Comparison of ENCODE assay signal across 19 cellular contexts in the genomic region with DNA sequence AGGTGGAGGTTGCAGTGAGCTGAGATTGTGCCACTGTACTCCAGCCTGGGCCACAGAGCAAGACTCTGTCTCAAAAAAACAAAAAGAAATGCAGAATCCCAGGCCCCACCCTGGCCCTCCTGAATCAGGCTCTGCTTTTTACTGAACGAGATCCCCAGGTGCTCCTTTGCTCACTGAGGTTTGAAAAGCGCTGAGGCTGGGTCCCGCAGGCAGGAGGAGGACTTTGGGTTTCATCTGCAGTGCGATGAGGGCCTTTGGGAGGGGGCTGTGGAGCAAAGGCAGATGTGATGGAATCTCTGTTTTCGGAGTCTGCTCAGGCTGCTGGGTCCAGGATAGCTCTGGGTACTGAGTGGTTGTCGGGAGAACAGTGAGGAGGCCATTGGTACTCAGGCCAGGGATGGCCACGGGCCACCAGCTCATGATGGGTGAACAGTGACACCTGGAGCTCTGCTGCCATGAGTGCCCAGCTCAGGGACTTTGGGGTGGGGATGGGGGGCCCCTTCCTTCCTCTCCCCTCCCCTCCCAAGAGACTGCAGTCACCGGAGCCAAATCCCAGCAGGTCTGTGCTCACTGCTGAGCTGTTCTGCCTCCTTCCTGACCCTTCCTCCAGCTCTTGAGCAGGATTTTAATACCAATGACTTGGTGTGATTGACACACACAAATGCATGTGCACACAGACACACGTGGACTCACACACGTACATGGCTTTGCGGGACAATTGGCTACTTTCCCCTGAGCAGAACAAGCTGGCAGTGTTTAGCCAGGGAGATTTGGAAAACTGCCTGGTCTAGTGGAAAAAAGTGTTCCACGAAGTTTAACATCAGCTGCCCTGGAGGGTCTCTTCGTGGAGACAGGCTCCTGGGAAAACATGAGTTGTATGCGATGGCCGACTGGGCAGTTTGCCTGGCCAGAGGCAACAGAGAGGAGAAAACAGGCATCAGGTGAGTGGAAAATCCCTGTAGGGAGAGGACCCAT. TPM values are rescaled to one million over a fixed set of nuclear protein-coding genes. Genes with fewer than 3 reads are reported as not detected.
DNase-seq lines count a peak whose midpoint lies in the region; ATAC-seq and TF ChIP-seq lines count a peak whose summit lies in the region.
"Had no signal": no experiment of that assay in that cellular context is flagged by ENCODE, and none has a peak within 500 bp of the region (broad histone marks: within the 10 kb centered on the region; RNA-seq: fewer than 3 reads in every experiment).

No MANE protein-coding gene starts in this region.

- ATAC-seq in aorta (ENCODE audit: low FRiP score) (no peak), GM21576 (IDR thresholded peaks at IDR 0.05; ENCODE audit: unreplicated experiment) (no peak)
- ATAC-seq: stimulated activated effector memory CD8-positive, alpha-beta T cell treated with anti-CD3 and anti-CD28 coated beads, Interleukin-12 subunit alpha, Interleukin-12 subunit beta, amount 100 ng/mL, for 72 hours had no signal

- intact Hi-C loops in breast epithelium (cut with DNase I; ENCODE audit: low total_unique reads) (no loop called here), MCF 10A (cut with micrococcal nuclease) (no loop called here), aorta (cut with DNase I) (loop anchor here in 1 of 2 donors (1.0 to 5.0 kb wide), 2 partner anchors 305 to 344 kb away; no protein-coding TSS in a partner anchor)

- H3K4me2 ChIP-seq in Karpas-422 (ENCODE audit: low read depth, low read length, poor library complexity, severe bottlenecking): no peak overlapping the region

- H3K9me3 ChIP-seq in breast epithelium (no peaks in the 10 kb centered on the region), aorta (ENCODE audit: control insufficient read depth, low read length) (no peaks in the 10 kb centered on the region), Karpas-422 (ENCODE audit: low read length) (no peaks in the 10 kb centered on the region)

- H3K36me3 ChIP-seq in breast epithelium (no peaks in the 10 kb centered on the region), aorta (ENCODE audit: control insufficient read depth in 1 of 2, insufficient read depth in 2 of 2, low read length in 1 of 2) (no peaks in the 10 kb centered on the region), Karpas-422 (ENCODE audit: insufficient read depth, low read length) (no peaks in the 10 kb centered on the region)

- no TSS peak for BruUV-seq in MCF 10A (replicated peaks; lab: Mats Ljungman, UMichigan)

- DNase-seq in breast epithelium (ENCODE audit: low spot score in 2 of 2): peak; percentile 52 to 65
- DNase-seq in MCF 10A (ENCODE audit: unreplicated experiment): no peak
- DNase-seq in fibroblast of villous mesenchyme (ENCODE audit: low read depth): peak; percentile 8
- DNase-seq in progenitor cell of endocrine pancreas (ENCODE audit: low spot score, unreplicated experiment): no peak
- DNase-seq in aorta: peak; percentile 63 to 72
- DNase-seq in Karpas-422: no peak
- DNase-seq in NK-92 treated with Interleukin-12 subunit alpha and Interleukin-12 subunit beta, amount 100 ng/mL, for 24 hours (lab: John Stamatoyannopoulos, UW): no peak
- DNase-seq: activated CD4-positive, alpha-beta T cell treated with anti-CD3 and anti-CD28 coated beads for 4 hours; activated T-cell treated with anti-CD3 and anti-CD28 coated beads, Interleukin-2, amount 50 U/mL, for 24 hours; effector CD4-positive, alpha-beta T cell; NCI-H1105 treated with DMSO at 0.1 percent for 48 hours; NCI-H446 treated with DMSO at 0.1 percent for 48 hours; retina; stimulated activated CD4-positive, alpha-beta T cell treated with anti-CD3 and anti-CD28 coated beads, Interleukin-4, amount 100 ng/mL, for 4 hours had no signal

- H3K27ac Mint-ChIP-seq in MCF 10A (ENCODE audit: low read depth, unreplicated experiment) (no peak overlapping the region), progenitor cell of endocrine pancreas (peak overlapping the region; percentile 38)

- no peaks in the 10 kb centered on the region for H3K9me2 ChIP-seq in Karpas-422 (replicated peaks; ENCODE audit: insufficient read depth, low read length)

- H3K27ac ChIP-seq in breast epithelium: peak overlapping the region; percentile 77 to 97
- peak overlapping the region; percentile 48 to 84 for H3K27ac ChIP-seq in aorta (ENCODE audit: low read depth in 1 of 2, low read length in 2 of 2)
- H3K27ac ChIP-seq in Karpas-422 (ENCODE audit: low read length): no peak overlapping the region

- H3K79me2 ChIP-seq in Karpas-422 (ENCODE audit: low read length): no peaks in the 10 kb centered on the region

- H3K36me3 Mint-ChIP-seq in MCF 10A (ENCODE audit: insufficient read depth, unreplicated experiment): peaks cover 7% of the 10 kb centered on the region
- H3K36me3 Mint-ChIP-seq in progenitor cell of endocrine pancreas (ENCODE audit: insufficient read depth): no peaks in the 10 kb centered on the region

- 38 to 40% methylated on average over 14 to 15 of the region's 15 CpGs for whole genome bisulfite sequencing in aorta, 2 donors

- TF ChIP-seq CTCF in breast epithelium (IDR thresholded peaks at IDR 0.05): no peak
- TF ChIP-seq CTCF in MCF 10A (IDR thresholded peaks at IDR 0.05; ENCODE audit: unreplicated experiment): no peak
- TF ChIP-seq CTCF in fibroblast of villous mesenchyme (IDR thresholded peaks at IDR 0.05; ENCODE audit: insufficient read depth, low read depth, low read length): no peak
- no peak for TF ChIP-seq CTCF in progenitor cell of endocrine pancreas (IDR thresholded peaks at IDR 0.05; ENCODE audit: unreplicated experiment)

- no peaks in the 10 kb centered on the region for H3K9me3 Mint-ChIP-seq in MCF 10A (ENCODE audit: unreplicated experiment)
- H3K9me3 Mint-ChIP-seq in progenitor cell of endocrine pancreas (ENCODE audit: low read depth): no peaks in the 10 kb centered on the region
- H3K9me3 Mint-ChIP-seq: activated T-cell treated with anti-CD3 and anti-CD28 coated beads, Interleukin-2, amount 50 U/mL, for 24 hours; stimulated activated effector memory CD8-positive, alpha-beta T cell treated with anti-CD3 and anti-CD28 coated beads, Interleukin-12 subunit alpha, Interleukin-12 subunit beta, amount 100 ng/mL, for 72 hours had no signal

- no peak overlapping the region for H2AFZ ChIP-seq in Karpas-422 (ENCODE audit: low read length)

- H3K4me1 ChIP-seq in breast epithelium (peaks cover 17 to 24% of the 10 kb centered on the region in 2 donors), aorta (ENCODE audit: control insufficient read depth in 1 of 2, insufficient read depth in 2 of 2, low read length in 2 of 2) (no peaks in the 10 kb centered on the region), Karpas-422 (ENCODE audit: low read length) (peaks cover 26% of the 10 kb centered on the region)

- POLR2A ChIA-PET in MCF 10A (lab: Yijun Ruan, JAX): no interaction called here

- H3K4me3 Mint-ChIP-seq in MCF 10A (ENCODE audit: unreplicated experiment) (no peak overlapping the region), progenitor cell of endocrine pancreas (ENCODE audit: low read depth) (no peak overlapping the region)

- H3K4me3 ChIP-seq in breast epithelium (no peak overlapping the region), fibroblast of villous mesenchyme (ENCODE audit: low read depth, low read length) (no peak overlapping the region), aorta (ENCODE audit: low read length in 2 of 2) (no peak overlapping the region), Karpas-422 (ENCODE audit: low read length) (no peak overlapping the region)

- H3K27me3 ChIP-seq in breast epithelium (no peaks in the 10 kb centered on the region), aorta (ENCODE audit: control insufficient read depth in 1 of 2, insufficient read depth in 2 of 2, low read length in 1 of 2) (no peaks in the 10 kb centered on the region), Karpas-422 (ENCODE audit: low read length) (0 out of 2 replicates have a peak, but pooled peaks cover 3% of the 10 kb centered on the region)

- CTCF ChIA-PET in MCF 10A (lab: Yijun Ruan, JAX): interaction anchor here (0.6 to 1.9 kb wide), 10 partner anchors 8 to 497 kb away, joined by 3 to 6 read pairs (median 3); no protein-coding TSS in a partner anchor

- H3K4me1 Mint-ChIP-seq in MCF 10A (ENCODE audit: insufficient read depth, unreplicated experiment) (peaks cover 17% of the 10 kb centered on the region), progenitor cell of endocrine pancreas (ENCODE audit: low read depth) (peaks cover 30% of the 10 kb centered on the region)

- H3K27me3 Mint-ChIP-seq in MCF 10A (ENCODE audit: insufficient read depth, unreplicated experiment) (no peaks in the 10 kb centered on the region), progenitor cell of endocrine pancreas (no peaks in the 10 kb centered on the region)
- H3K27me3 Mint-ChIP-seq: activated T-cell treated with anti-CD3 and anti-CD28 coated beads, Interleukin-2, amount 50 U/mL, for 24 hours had no signal

- H4K20me1 ChIP-seq in Karpas-422 (ENCODE audit: insufficient read depth, low read depth, low read length): no peaks in the 10 kb centered on the region

- H3K9ac ChIP-seq in Karpas-422 (ENCODE audit: low read length): no peak overlapping the region

- no peak for TF ChIP-seq POLR2A in breast epithelium (IDR thresholded peaks at IDR 0.05)

RNA-seq across cellular contexts. Expression of a gene that starts 3.6 kb away (rescaled TPM):
- total RNA-seq in breast epithelium: 100 to 1,000 TPM; 109 to 151 (median 117) TPM
- total RNA-seq in MCF 10A (2022): 1.4 and 1.5 TPM in 2 replicates
- total RNA-seq in fibroblast of villous mesenchyme: 84.1 and 137 TPM in 2 replicates
- 176 and 214 TPM in 2 replicates for total RNA-seq in progenitor cell of endocrine pancreas
- total RNA-seq in aorta: 100 to 1,000 TPM; 117 to 325 TPM
- 10 to 100 TPM; 27.5 to 57.7 TPM for polyA plus RNA-seq in aorta
- total RNA-seq in Karpas-422 (2014; rRNA removed; shearing (Covaris generic); ENCODE audit: low replicate concordance): 0.19 TPM in 1 of 2 replicates, not detected in the other
- total RNA-seq: A172 had no signal

RNA-seq across cellular contexts. Expression of a gene that starts 22.3 kb away (rescaled TPM):
- not detected for total RNA-seq in breast epithelium
- total RNA-seq in MCF 10A (2022): not detected in 2 replicates
- total RNA-seq in fibroblast of villous mesenchyme: 0.43 TPM in 1 of 2 replicates, not detected in the other
- total RNA-seq in progenitor cell of endocrine pancreas: 0.24 TPM in 2 replicates
- not detected for total RNA-seq in aorta
- not detected for polyA plus RNA-seq in aorta
- total RNA-seq in Karpas-422 (2014; rRNA removed; shearing (Covaris generic); ENCODE audit: low replicate concordance): not detected in 2 replicates
- total RNA-seq: A172; G401; T-helper 2 cell treated with Interferon-gamma antibody and Interleukin-4, amounts not matched to agents 100 ng/mL and 5 ng/mL, for 36 hours had no signal

Comparison
In these comparisons a context has a peak if more than half of its experiments do, and no peak if none do; other contexts are left out.
1. DNase-seq: peak in breast epithelium (2 of 2), fibroblast of villous mesenchyme (single experiment) and aorta (2 of 2); none in MCF 10A (single experiment), progenitor cell of endocrine pancreas (single experiment), Karpas-422 (single experiment) and NK-92 treated with Interleukin-12 subunit alpha and Interleukin-12 subunit beta, amount 100 ng/mL, for 24 hours (single experiment).
2. RNA of a gene that starts 3.6 kb away (total RNA-seq): 117 to 325 TPM in aorta, 176 to 214 TPM in progenitor cell of endocrine pancreas, 84.1 to 137 TPM in fibroblast of villous mesenchyme and 109 to 151 TPM in breast epithelium; 1.4 to 1.5 TPM in MCF 10A and 0.19 TPM in Karpas-422; every median in the first group is over 10 times any median in the second.